10 cellular contexts compared by ENCODE assay signal in genomic region chr3:13016726-13017255, GRCh38. TPM values are rescaled to one million over a fixed set of nuclear protein-coding genes. Genes with fewer than 3 reads are reported as not detected.
DNase-seq lines count a peak whose midpoint lies in the region; ATAC-seq and TF ChIP-seq lines count a peak whose summit lies in the region.
"Had no signal": no experiment of that assay in that cellular context is flagged by ENCODE, and none has a peak within 500 bp of the region (broad histone marks: within the 10 kb centered on the region; RNA-seq: fewer than 3 reads in every experiment).

No MANE protein-coding gene starts in this region.

- H3K4me3 Mint-ChIP-seq in activated naive CD8-positive, alpha-beta T cell treated with anti-CD3 and anti-CD28 coated beads for 36 hours, result peak overlapping the region; percentile 72

- H3K9me3 ChIP-seq in heart left ventricle, result no peaks in the 10 kb centered on the region
- no peaks in the 10 kb centered on the region for H3K9me3 ChIP-seq in muscle layer of colon (ENCODE audit: low read length)
- H3K9me3 ChIP-seq in upper lobe of right lung, result no peaks in the 10 kb centered on the region

- no peak for TF ChIP-seq POLR2A in heart left ventricle (IDR thresholded peaks at IDR 0.05)

- peak overlapping the region; percentile 93 for H3K27ac Mint-ChIP-seq in activated naive CD8-positive, alpha-beta T cell treated with anti-CD3 and anti-CD28 coated beads for 36 hours

- no peak for TF ChIP-seq CTCF in heart left ventricle (IDR thresholded peaks at IDR 0.05)
- TF ChIP-seq CTCF in upper lobe of right lung (IDR thresholded peaks at IDR 0.05), result no peak

- 72 to 88% (median 85%) methylated on average over 9 of the region's 9 CpGs for WGBS in heart left ventricle, 4 donors

- no peak overlapping the region for H3K9ac ChIP-seq in muscle layer of colon (ENCODE audit: low read length)

- ATAC-seq in heart left ventricle (no peak), Right ventricle myocardium superior (ENCODE audit: poor library complexity) (no peak), upper lobe of right lung (no peak), HG02763 (IDR thresholded peaks at IDR 0.05; ENCODE audit: unreplicated experiment) (no peak)

- H3K36me3 Mint-ChIP-seq in activated naive CD8-positive, alpha-beta T cell treated with anti-CD3 and anti-CD28 coated beads for 36 hours, result peaks cover 6% of the 10 kb centered on the region

- H3K4me1 ChIP-seq in heart left ventricle (peaks cover 0 to 82% (median 60%) of the 10 kb centered on the region in 12 donors), muscle layer of colon (ENCODE audit: insufficient read depth, low read length) (peaks cover 9% of the 10 kb centered on the region), upper lobe of right lung (peaks cover 37% of the 10 kb centered on the region)

- no peaks in the 10 kb centered on the region for H3K27me3 Mint-ChIP-seq in activated naive CD8-positive, alpha-beta T cell treated with anti-CD3 and anti-CD28 coated beads for 36 hours

- H3K27me3 ChIP-seq in heart left ventricle, result no peaks in the 10 kb centered on the region
- no peaks in the 10 kb centered on the region for H3K27me3 ChIP-seq in muscle layer of colon (ENCODE audit: control insufficient read depth in 1 of 2, insufficient read depth in 2 of 2, low read length in 2 of 2)
- no peaks in the 10 kb centered on the region for H3K27me3 ChIP-seq in upper lobe of right lung

- peak overlapping the region; percentile 38 to 99 (median 74) for H3K27ac ChIP-seq in heart left ventricle
- H3K27ac ChIP-seq in muscle layer of colon (ENCODE audit: low read depth, low read length), result peak overlapping the region; percentile 52
- peak overlapping the region; percentile 89 for H3K27ac ChIP-seq in upper lobe of right lung
- H3K27ac ChIP-seq: epithelial cell of prostate had no signal

- H3K36me3 ChIP-seq in heart left ventricle, result no peaks in the 10 kb centered on the region
- no peaks in the 10 kb centered on the region for H3K36me3 ChIP-seq in muscle layer of colon (ENCODE audit: insufficient read depth, low read length)
- H3K36me3 ChIP-seq in upper lobe of right lung, result no peaks in the 10 kb centered on the region

- H3K9me3 Mint-ChIP-seq in activated naive CD8-positive, alpha-beta T cell treated with anti-CD3 and anti-CD28 coated beads for 36 hours, result no peaks in the 10 kb centered on the region

- intact Hi-C loops in heart left ventricle (cut with DNase I), result no loop called here
- intact Hi-C loops in Right ventricle myocardium superior (cut with DNase I), result no loop called here
- intact Hi-C loops in upper lobe of right lung (cut with DNase I), result no loop called here

- H3K4me3 ChIP-seq in heart left ventricle (peak overlapping the region in 4 of 12 donors; percentile 14 to 66 (median 30)), muscle layer of colon (ENCODE audit: low read depth in 1 of 2, low read length in 2 of 2) (no peak overlapping the region), upper lobe of right lung (peak overlapping the region; percentile 46)

- DNase-seq in heart left ventricle, result no peak
- no peak for DNase-seq in Right ventricle myocardium superior
- no peak for DNase-seq in activated naive CD8-positive, alpha-beta T cell treated with anti-CD3 and anti-CD28 coated beads for 36 hours
- no peak for DNase-seq in upper lobe of right lung
- DNase-seq in activated gamma-delta T cell (lab: John Stamatoyannopoulos, UW), result no peak
- no peak for DNase-seq in NCI-H2081 treated with DMSO at 0.1 percent for 48 hours (lab: John Stamatoyannopoulos, UW)
- DNase-seq: NCI-H774 had no signal

- H3K4me1 Mint-ChIP-seq in activated naive CD8-positive, alpha-beta T cell treated with anti-CD3 and anti-CD28 coated beads for 36 hours, result peaks cover 42% of the 10 kb centered on the region

RNA-seq across cellular contexts. Expression of gene IQSEC1, which starts 56.4 kb away (rescaled TPM):
- total RNA-seq in heart left ventricle (10 to 100 TPM; 44.2 to 79.1 (median 64.5) TPM), Right ventricle myocardium superior (78.6 TPM), upper lobe of right lung (61.6 TPM)
- polyA plus RNA-seq in heart left ventricle, result 10 to 100 TPM; 28.8 to 31.7 TPM
- 10 to 100 TPM; 20.1 to 22.2 TPM for total RNA-seq in activated naive CD8-positive, alpha-beta T cell treated with anti-CD3 and anti-CD28 coated beads for 36 hours
